ENCODE assay signal across 19 cellular contexts in the genomic region with DNA sequence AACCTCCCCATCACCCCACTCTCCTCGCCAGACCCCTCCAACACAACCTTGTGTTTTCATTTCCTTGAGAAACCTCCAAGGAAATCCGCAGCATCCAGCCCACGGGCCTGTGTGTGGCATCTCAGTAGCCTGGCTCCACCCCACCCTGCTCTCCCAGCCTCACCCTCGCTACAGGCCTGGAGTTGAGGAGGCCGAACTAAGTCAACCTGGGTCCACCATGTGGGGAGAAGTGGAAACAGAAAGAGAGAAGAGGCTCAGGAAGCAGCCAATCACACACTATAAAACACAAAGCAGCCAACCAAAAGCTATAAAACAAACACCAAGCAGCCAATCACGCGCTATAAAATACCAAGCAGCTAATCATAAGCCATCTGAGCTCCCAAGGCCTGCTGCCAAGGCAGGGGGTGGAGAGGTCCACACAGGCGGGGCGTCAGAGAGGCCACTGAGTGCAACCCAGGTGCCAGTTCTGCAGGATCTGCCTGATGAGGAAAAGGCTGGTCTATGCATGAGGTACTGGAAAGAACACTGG.
DNase-seq lines count a peak whose midpoint lies in the region; FAIRE-seq and TF ChIP-seq lines count a peak whose summit lies in the region.
"Had no signal": no experiment of that assay in that cellular context is flagged by ENCODE, and none has a peak within 500 bp of the region (broad histone marks: within the 10 kb centered on the region; RNA-seq: fewer than 3 reads in every experiment).

No MANE protein-coding gene starts in this region.

- no peaks in the 10 kb centered on the region for H3K36me3 Mint-ChIP-seq in neural progenitor cell

- no peak overlapping the region for H2AFZ ChIP-seq in neural progenitor cell (replicated peaks)

- H3K4me2 ChIP-seq in neural progenitor cell: no peak overlapping the region
- H3K4me2 ChIP-seq: BLaER1 treated with 17β-estradiol and CSF1 and Interleukin-3, amounts not matched to agents 10 nM and 100 nM had no signal

- peak overlapping the region; percentile 29 for H3K27ac Mint-ChIP-seq in neural progenitor cell
- H3K27ac Mint-ChIP-seq: activated naive CD8-positive, alpha-beta T cell had no signal

- no peak overlapping the region for H3K4me3 ChIP-seq in HEK293 (ENCODE audit: low read depth, low read length)
- H3K4me3 ChIP-seq in left ventricle myocardium inferior: no peak overlapping the region
- H3K4me3 ChIP-seq in neural progenitor cell: no peak overlapping the region
- H3K4me3 ChIP-seq: BLaER1 treated with 17β-estradiol and CSF1 and Interleukin-3, amounts not matched to agents 10 nM and 100 nM had no signal

- intact Hi-C loops in left ventricle myocardium inferior (cut with micrococcal nuclease): no loop called here

- H3K9me3 ChIP-seq in HEK293 (ENCODE audit: control insufficient read depth, insufficient read depth, low read depth, low read length) (no peaks in the 10 kb centered on the region), left ventricle myocardium inferior (replicated peaks) (no peaks in the 10 kb centered on the region), neural progenitor cell (ENCODE audit: low read depth) (no peaks in the 10 kb centered on the region)
- H3K9me3 ChIP-seq: BLaER1 treated with 17β-estradiol and CSF1 and Interleukin-3, amounts not matched to agents 10 nM and 100 nM had no signal

- no peak overlapping the region for H3K9ac ChIP-seq in neural progenitor cell
- H3K9ac ChIP-seq: BLaER1 treated with 17β-estradiol and CSF1 and Interleukin-3, amounts not matched to agents 10 nM and 100 nM had no signal

- H3K4me1 Mint-ChIP-seq in neural progenitor cell: peaks cover 32% of the 10 kb centered on the region

- no peaks in the 10 kb centered on the region for H3K27me3 ChIP-seq in left ventricle myocardium inferior (ENCODE audit: low read depth)
- no peaks in the 10 kb centered on the region for H3K27me3 ChIP-seq in neural progenitor cell
- H3K27me3 ChIP-seq: BLaER1 treated with 17β-estradiol and CSF1 and Interleukin-3, amounts not matched to agents 10 nM and 100 nM had no signal

- CTCF ChIA-PET in HEK293 (lab: Yijun Ruan, JAX): interaction anchor here (1.1 to 1.7 kb wide), 2 partner anchors 32 to 71 kb away, joined by 3 to 4 read pairs; no protein-coding TSS in a partner anchor

- H3K4me3 Mint-ChIP-seq in neural progenitor cell: no peak overlapping the region
- H3K4me3 Mint-ChIP-seq: activated naive CD8-positive, alpha-beta T cell had no signal

- H3K79me2 ChIP-seq in neural progenitor cell (ENCODE audit: low read depth): peaks cover 82% of the 10 kb centered on the region

- FAIRE-seq in RCC 7860 (lab: Jason Lieb, UNC): no peak
- FAIRE-seq: frontal cortex had no signal

- DNase-seq in RCC 7860 (ENCODE audit: low spot score): peak; percentile 48
- DNase-seq in left ventricle myocardium inferior: no peak
- no peak for DNase-seq in neural progenitor cell (ENCODE audit: low spot score)
- DNase-seq in germinal center (ENCODE audit: low spot score): no peak
- DNase-seq in DMS153 (lab: John Stamatoyannopoulos, UW): no peak
- DNase-seq in SK-N-DZ (ENCODE audit: low spot score): no peak
- no peak for DNase-seq in NCI-H82 (lab: John Stamatoyannopoulos, UW)
- DNase-seq: activated CD4-positive, alpha-beta T cell treated with anti-CD3 and anti-CD28 coated beads for 4 hours; activated T-cell treated with anti-CD3 and anti-CD28 coated beads, Interleukin-2, amount 50 U/mL, for 1 hour; HCEC 1CT; KG1; NCI-H1436; NCI-H526 treated with DMSO at 0.1 percent for 48 hours; stimulated activated CD4-positive, alpha-beta T cell treated with anti-CD3 and anti-CD28 coated beads, Interleukin-15, amount 100 ng/mL, for 24 hours had no signal

- peaks cover 15% of the 10 kb centered on the region for H3K27me3 Mint-ChIP-seq in neural progenitor cell (ENCODE audit: insufficient read depth, low read depth)
- H3K27me3 Mint-ChIP-seq: activated naive CD8-positive, alpha-beta T cell; progenitor cell of endocrine pancreas had no signal

- POLR2A ChIA-PET in HEK293 (lab: Yijun Ruan, JAX): no interaction called here

- H3K36me3 ChIP-seq in HEK293 (ENCODE audit: control insufficient read depth in 2 of 2, insufficient read depth in 1 of 2, low read length in 2 of 2): peaks cover 0 to 3% of the 10 kb centered on the region in 2 experiments; a peak in 2 of 3 replicates
- H3K36me3 ChIP-seq in left ventricle myocardium inferior: no peaks in the 10 kb centered on the region
- no peaks in the 10 kb centered on the region for H3K36me3 ChIP-seq in neural progenitor cell

- H3K4me1 ChIP-seq in HEK293 (ENCODE audit: control insufficient read depth, insufficient read depth, low read length) (peaks cover 9% of the 10 kb centered on the region; the same call in 1 of the 2 replicates), left ventricle myocardium inferior (peaks cover 82% of the 10 kb centered on the region), neural progenitor cell (peaks cover 6% of the 10 kb centered on the region)

- H3K9me3 Mint-ChIP-seq in neural progenitor cell: no peaks in the 10 kb centered on the region

- H3F3A ChIP-seq in neural progenitor cell (ENCODE audit: low read depth): no peaks in the 10 kb centered on the region

- H3K27ac ChIP-seq in HEK293 (ENCODE audit: extremely low read depth, low read depth, low read length) (no peak overlapping the region), left ventricle myocardium inferior (replicated peaks) (peak overlapping the region; percentile 86), neural progenitor cell (no peak overlapping the region)
- H3K27ac ChIP-seq: BLaER1 treated with 17β-estradiol and CSF1 and Interleukin-3, amounts not matched to agents 10 nM and 100 nM had no signal

- TF ChIP-seq CTCF in HEK293 (tag by site-specific recombination; IDR thresholded peaks at IDR 0.05) (no peak), left ventricle myocardium inferior (IDR thresholded peaks at IDR 0.05; ENCODE audit: borderline replicate concordance) (no peak), neural progenitor cell (IDR thresholded peaks at IDR 0.05) (no peak)

- H4K20me1 ChIP-seq in neural progenitor cell (ENCODE audit: low read depth): peaks cover 42% of the 10 kb centered on the region

TF ChIP-seq in HEK293, 187 proteins besides CTCF, POLR2A, EP300 and RAD21:
- no peak for TF ChIP-seq ZBTB26 (tag by site-specific recombination; optimal IDR thresholded peaks at IDR 0.05)
- no peak for TF ChIP-seq ZNF155 (tag by site-specific recombination; IDR thresholded peaks at IDR 0.05)
- TF ChIP-seq SP2 (tag by site-specific recombination; IDR thresholded peaks at IDR 0.05): peak; percentile 56
- TF ChIP-seq, protein P1, sequence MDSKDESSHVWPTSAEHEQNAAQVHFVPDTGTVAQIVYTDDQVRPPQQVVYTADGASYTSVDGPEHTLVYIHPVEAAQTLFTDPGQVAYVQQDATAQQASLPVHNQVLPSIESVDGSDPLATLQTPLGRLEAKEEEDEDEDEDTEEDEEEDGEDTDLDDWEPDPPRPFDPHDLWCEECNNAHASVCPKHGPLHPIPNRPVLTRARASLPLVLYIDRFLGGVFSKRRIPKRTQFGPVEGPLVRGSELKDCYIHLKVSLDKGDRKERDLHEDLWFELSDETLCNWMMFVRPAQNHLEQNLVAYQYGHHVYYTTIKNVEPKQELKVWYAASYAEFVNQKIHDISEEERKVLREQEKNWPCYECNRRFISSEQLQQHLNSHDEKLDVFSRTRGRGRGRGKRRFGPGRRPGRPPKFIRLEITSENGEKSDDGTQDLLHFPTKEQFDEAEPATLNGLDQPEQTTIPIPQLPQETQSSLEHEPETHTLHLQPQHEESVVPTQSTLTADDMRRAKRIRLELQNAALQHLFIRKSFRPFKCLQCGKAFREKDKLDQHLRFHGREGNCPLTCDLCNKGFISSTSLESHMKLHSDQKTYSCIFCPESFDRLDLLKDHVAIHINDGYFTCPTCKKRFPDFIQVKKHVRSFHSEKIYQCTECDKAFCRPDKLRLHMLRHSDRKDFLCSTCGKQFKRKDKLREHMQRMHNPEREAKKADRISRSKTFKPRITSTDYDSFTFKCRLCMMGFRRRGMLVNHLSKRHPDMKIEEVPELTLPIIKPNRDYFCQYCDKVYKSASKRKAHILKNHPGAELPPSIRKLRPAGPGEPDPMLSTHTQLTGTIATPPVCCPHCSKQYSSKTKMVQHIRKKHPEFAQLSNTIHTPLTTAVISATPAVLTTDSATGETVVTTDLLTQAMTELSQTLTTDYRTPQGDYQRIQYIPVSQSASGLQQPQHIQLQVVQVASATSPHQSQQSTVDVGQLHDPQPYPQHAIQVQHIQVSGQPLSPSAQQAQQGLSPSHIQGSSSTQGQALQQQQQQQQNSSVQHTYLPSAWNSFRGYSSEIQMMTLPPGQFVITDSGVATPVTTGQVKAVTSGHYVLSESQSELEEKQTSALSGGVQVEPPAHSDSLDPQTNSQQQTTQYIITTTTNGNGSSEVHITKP (tag by site-specific recombination; IDR thresholded peaks at IDR 0.05): peak; percentile 13; the same call in 1 of the 2 replicates
- peak; percentile 31; the same call in 1 of the 2 replicates for TF ChIP-seq KLF1 (tag by site-specific recombination; IDR thresholded peaks at IDR 0.05)
